In genomic region chr20:62354811-62355341, GRCh38 we compare ENCODE assay signal across 12 cellular contexts. TPM values are rescaled to one million over a fixed set of nuclear protein-coding genes. Genes with fewer than 3 reads are reported as not detected.
A peak's percentile ranks its signal among the peaks of the same experiment; 100 is the strongest.
DNase-seq lines count a peak whose midpoint lies in the region; ATAC-seq, FAIRE-seq and TF ChIP-seq lines count a peak whose summit lies in the region.
"Had no signal": no experiment of that assay in that cellular context is flagged by ENCODE, and none has a peak within 500 bp of the region (broad histone marks: within the 10 kb centered on the region; RNA-seq: fewer than 3 reads in every experiment).

No MANE protein-coding gene starts in this region.

- peak overlapping the region in 3 of 11 experiments; percentile 26 to 61 (median 47); a peak in 6 of 22 replicates for H3K27ac ChIP-seq in BLaER1 treated with 17β-estradiol and CSF1 and Interleukin-3, amounts not matched to agents 10 nM and 100 nM
- peak overlapping the region; percentile 98 for H3K27ac ChIP-seq in left ventricle myocardium inferior (replicated peaks)
- peak overlapping the region; percentile 85 for H3K27ac ChIP-seq in psoas muscle
- H3K27ac ChIP-seq in small intestine (ENCODE audit: low read depth in 1 of 2, low read length in 1 of 2) = peak overlapping the region in 1 of 2 donors; percentile 32

- peak overlapping the region; percentile 0 to 98 (median 95); a peak in 19 of 22 replicates for H3K4me2 ChIP-seq in BLaER1 treated with 17β-estradiol and CSF1 and Interleukin-3, amounts not matched to agents 10 nM and 100 nM

- DNase-seq in adipocyte (ENCODE audit: low read depth) = no peak
- DNase-seq in left ventricle myocardium inferior = no peak
- DNase-seq in psoas muscle = peak; percentile 20 to 39
- DNase-seq in small intestine = no peak
- no peak for DNase-seq in activated CD4-positive, CD25-positive, alpha-beta regulatory T cell (lab: John Stamatoyannopoulos, UW)
- DNase-seq in stimulated activated CD4-positive, alpha-beta T cell treated with anti-CD3 and anti-CD28 coated beads, Interleukin-2, amount 100 ng/mL, for 24 hours = no peak
- DNase-seq: activated CD8-positive, alpha-beta memory T cell treated with anti-CD3 and anti-CD28 coated beads for 24 hours; GF-D8; T-cell had no signal

- ATAC-seq in psoas muscle (no peak), HG02623 (IDR thresholded peaks at IDR 0.05; ENCODE audit: unreplicated experiment) (no peak)
- ATAC-seq: T-cell had no signal

- TF ChIP-seq CTCF in left ventricle myocardium inferior (IDR thresholded peaks at IDR 0.05; ENCODE audit: borderline replicate concordance) (no peak), psoas muscle (IDR thresholded peaks at IDR 0.05) (no peak)

- peaks cover 0 to 17% (median 9%) of the 10 kb centered on the region in 11 experiments; a peak in 8 of 22 replicates for H3K36me3 ChIP-seq in BLaER1 treated with 17β-estradiol and CSF1 and Interleukin-3, amounts not matched to agents 10 nM and 100 nM
- H3K36me3 ChIP-seq in adipocyte (ENCODE audit: control insufficient read depth, insufficient read depth, low read length, severe bottlenecking) = no peaks in the 10 kb centered on the region
- peaks cover 23% of the 10 kb centered on the region for H3K36me3 ChIP-seq in left ventricle myocardium inferior
- H3K36me3 ChIP-seq in psoas muscle (ENCODE audit: insufficient read depth in 1 of 2, low read depth in 1 of 2) = peaks cover 0 to 26% of the 10 kb centered on the region in 2 donors
- no peaks in the 10 kb centered on the region for H3K36me3 ChIP-seq in small intestine (ENCODE audit: control insufficient read depth in 2 of 2, insufficient read depth in 2 of 2, low read length in 2 of 2)

- WGBS in psoas muscle, 3 donors = 72 to 75% (median 73%) methylated on average over 12 to 16 of the region's 16 CpGs
- 58 to 64% (median 64%) methylated on average over 16 of the region's 16 CpGs for WGBS in small intestine, 3 donors

- no peak overlapping the region for H3K4me3 ChIP-seq in BLaER1 treated with 17β-estradiol and CSF1 and Interleukin-3, amounts not matched to agents 10 nM and 100 nM
- H3K4me3 ChIP-seq in adipocyte (ENCODE audit: low read length) (peak overlapping the region; percentile 50), left ventricle myocardium inferior (peak overlapping the region; percentile 53), psoas muscle (peak overlapping the region; percentile 42), small intestine (ENCODE audit: low read depth in 1 of 2, low read length in 2 of 2) (no peak overlapping the region)

- peaks cover 0 to 13% (median 0%) of the 10 kb centered on the region in 11 experiments; a peak in 4 of 22 replicates for H3K27me3 ChIP-seq in BLaER1 treated with 17β-estradiol and CSF1 and Interleukin-3, amounts not matched to agents 10 nM and 100 nM
- H3K27me3 ChIP-seq in adipocyte (replicated peaks; ENCODE audit: control insufficient read depth, insufficient read depth, low read length) (no peaks in the 10 kb centered on the region), left ventricle myocardium inferior (ENCODE audit: low read depth) (no peaks in the 10 kb centered on the region), psoas muscle (ENCODE audit: insufficient read depth in 3 of 3, low read length in 2 of 3) (no peaks in the 10 kb centered on the region), small intestine (ENCODE audit: control insufficient read depth in 2 of 2, insufficient read depth in 2 of 2, low read length in 2 of 2) (no peaks in the 10 kb centered on the region)

- no peak for FAIRE-seq in small intestine (lab: Jason Lieb, UNC)
- FAIRE-seq: H54 had no signal

- H4K20me1 ChIP-seq in BLaER1 treated with 17β-estradiol and CSF1 and Interleukin-3, amounts not matched to agents 10 nM and 100 nM = peaks cover 0 to 74% (median 25%) of the 10 kb centered on the region in 11 experiments; a peak in 11 of 22 replicates

- peak overlapping the region in 8 of 11 experiments; percentile 12 to 63 (median 38); a peak in 10 of 22 replicates for H3K9ac ChIP-seq in BLaER1 treated with 17β-estradiol and CSF1 and Interleukin-3, amounts not matched to agents 10 nM and 100 nM
- H3K9ac ChIP-seq in adipocyte (ENCODE audit: low read length) = peak overlapping the region; percentile 67

- no peaks in the 10 kb centered on the region for H3K9me3 ChIP-seq in BLaER1 treated with 17β-estradiol and CSF1 and Interleukin-3, amounts not matched to agents 10 nM and 100 nM (replicated peaks in 1 of 11)
- H3K9me3 ChIP-seq in adipocyte (ENCODE audit: control insufficient read depth, low read length) (no peaks in the 10 kb centered on the region), left ventricle myocardium inferior (replicated peaks) (no peaks in the 10 kb centered on the region), psoas muscle (no peaks in the 10 kb centered on the region), small intestine (ENCODE audit: control insufficient read depth, low read depth) (no peaks in the 10 kb centered on the region)

- intact Hi-C loops in left ventricle myocardium inferior (cut with micrococcal nuclease) = no loop called here
- intact Hi-C loops in psoas muscle (cut with DNase I) = loop anchor here in 1 of 2 donors (5.0 kb wide), 1 partner anchor 53 kb away; the partner anchor contains the start of gene ADRM1

- peaks cover 44 to 69% (median 58%) of the 10 kb centered on the region in 10 experiments for H3K4me1 ChIP-seq in BLaER1 treated with 17β-estradiol and CSF1 and Interleukin-3, amounts not matched to agents 10 nM and 100 nM
- H3K4me1 ChIP-seq in adipocyte (ENCODE audit: control insufficient read depth, insufficient read depth, low read length) = peaks cover 45% of the 10 kb centered on the region
- peaks cover 84% of the 10 kb centered on the region for H3K4me1 ChIP-seq in left ventricle myocardium inferior
- H3K4me1 ChIP-seq in psoas muscle = peaks cover 66% of the 10 kb centered on the region
- H3K4me1 ChIP-seq in small intestine (ENCODE audit: control insufficient read depth in 2 of 2, insufficient read depth in 1 of 2, low read depth in 1 of 2, low read length in 1 of 2) = no peaks in the 10 kb centered on the region

RNA-seq across cellular contexts. Expression of gene LAMA5, which starts 12.2 kb away (rescaled TPM):
- total RNA-seq in left ventricle myocardium inferior (70.9 TPM), psoas muscle (10 to 100 TPM; 27.2 to 74.6 (median 46.5) TPM)
- polyA plus RNA-seq in psoas muscle (10 to 100 TPM; 14.4 to 40.5 (median 23.3) TPM), small intestine (10 to 100 TPM in 1 of 3 donors, 1 to 10 TPM in 2; 1.3 to 39.8 (median 6.2) TPM)

RNA-seq across cellular contexts. Expression of gene RPS21, which starts 32.0 kb away (rescaled TPM):
- total RNA-seq in left ventricle myocardium inferior (661 TPM), psoas muscle (1,000 to 10,000 TPM in 3 of 4 donors, 100 to 1,000 TPM in 1; 602 to 1,206 (median 1,044) TPM)
- polyA plus RNA-seq in psoas muscle (1,000 to 10,000 TPM; 3,473 to 5,162 (median 3,791) TPM), small intestine (1,000 to 10,000 TPM; 2,545 to 8,814 (median 4,142) TPM)

RNA-seq across cellular contexts. Expression of gene ADRM1, which starts 52.1 kb away (rescaled TPM):
- 70.5 TPM for total RNA-seq in left ventricle myocardium inferior
- total RNA-seq in psoas muscle = 100 to 1,000 TPM; 142 to 280 (median 238) TPM
- 100 to 1,000 TPM; 355 to 603 (median 460) TPM for polyA plus RNA-seq in psoas muscle
- polyA plus RNA-seq in small intestine = 10 to 100 TPM; 86.3 to 93.4 (median 90.2) TPM

RNA-seq across cellular contexts. Expression of gene CABLES2, which starts 52.2 kb away (rescaled TPM):
- total RNA-seq in left ventricle myocardium inferior (12.0 TPM), psoas muscle (1 to 10 TPM; 3.0 to 4.2 (median 3.9) TPM)
- polyA plus RNA-seq in psoas muscle (1 to 10 TPM; 2.4 to 4.3 (median 3.5) TPM), small intestine (1 to 10 TPM; 1.3 to 4.7 (median 2.4) TPM)

Comparison
In these comparisons a context has a peak if more than half of its experiments do, and no peak if none do; other contexts are left out.
1. H3K4me3 ChIP-seq: peak in adipocyte (single experiment), left ventricle myocardium inferior (single experiment) and psoas muscle (single experiment); none in BLaER1 treated with 17β-estradiol and CSF1 and Interleukin-3, amounts not matched to agents 10 nM and 100 nM (0 of 10) and small intestine (0 of 2).
2. DNase-seq: peak in psoas muscle (2 of 2); none in adipocyte (single experiment), left ventricle myocardium inferior (single experiment), small intestine (single experiment), activated CD4-positive, CD25-positive, alpha-beta regulatory T cell (0 of 4) and stimulated activated CD4-positive, alpha-beta T cell treated with anti-CD3 and anti-CD28 coated beads, Interleukin-2, amount 100 ng/mL, for 24 hours (0 of 2).